Comparison of ENCODE assay signal across 9 cellular contexts in genomic region chr10:88881922-88882645, GRCh38. TPM values are rescaled to one million over a fixed set of nuclear protein-coding genes. Genes with fewer than 3 reads are reported as not detected.
DNase-seq lines count a peak whose midpoint lies in the region; ATAC-seq and TF ChIP-seq lines count a peak whose summit lies in the region.
"Had no signal": no experiment of that assay in that cellular context is flagged by ENCODE, and none has a peak within 500 bp of the region (broad histone marks: within the 10 kb centered on the region; RNA-seq: fewer than 3 reads in every experiment).

No MANE protein-coding gene starts in this region.

- peak overlapping the region; percentile 91 for H3K27ac ChIP-seq in fibroblast of lung (ENCODE audit: insufficient read depth, low read length)

- POLR2A ChIA-PET in T-cell (lab: Charles Lee), result no interaction called here

- H3K36me3 ChIP-seq in fibroblast of lung (ENCODE audit: control insufficient read depth, insufficient read depth, low read length), result no peaks in the 10 kb centered on the region

- peaks cover 25% of the 10 kb centered on the region for H3K4me1 ChIP-seq in fibroblast of lung (ENCODE audit: control insufficient read depth, extremely low read depth, insufficient read depth, low read length)

- H3K79me2 ChIP-seq in fibroblast of lung (ENCODE audit: control insufficient read depth, insufficient read depth, low read length), result peaks cover 65% of the 10 kb centered on the region

- peaks cover 67% of the 10 kb centered on the region for H3K4me1 Mint-ChIP-seq in activated CD8-positive, alpha-beta memory T cell treated with anti-CD3 and anti-CD28 coated beads, Interleukin-2, amount 10 ng/mL, durations not matched to agents 7 days and 5 days
- peaks cover 74 to 81% (median 78%) of the 10 kb centered on the region in 3 donors for H3K4me1 Mint-ChIP-seq in T-cell
- H3K4me1 Mint-ChIP-seq in stimulated activated naive CD8-positive, alpha-beta T cell treated with anti-CD3 and anti-CD28 coated beads, Interleukin-15, amount 100 ng/mL, for 72 hours, result peaks cover 77% of the 10 kb centered on the region

- DNase-seq in activated CD8-positive, alpha-beta memory T cell treated with anti-CD3 and anti-CD28 coated beads, Interleukin-2, amount 10 ng/mL, durations not matched to agents 7 days and 5 days, result no peak
- no peak for DNase-seq in activated CD8-positive, alpha-beta memory T cell treated with anti-CD3 and anti-CD28 coated beads, Interleukin-2, amount 50 U/mL, for 4 hours
- DNase-seq in T-cell, result no peak
- peak in 1 of 2 donors; percentile 19 for DNase-seq in fibroblast of lung (ENCODE audit: low read depth in 2 of 2)
- no peak for DNase-seq in stimulated activated naive CD8-positive, alpha-beta T cell treated with anti-CD3 and anti-CD28 coated beads, Interleukin-15, amount 100 ng/mL, for 72 hours
- DNase-seq in NCI-H748 (lab: John Stamatoyannopoulos, UW; ENCODE audit: unreplicated experiment), result no peak
- no peak for DNase-seq in SHP77 treated with DMSO at 0.1 percent for 48 hours (lab: John Stamatoyannopoulos, UW)
- DNase-seq: NCI-H1105 had no signal

- H4K20me1 ChIP-seq in fibroblast of lung (ENCODE audit: control insufficient read depth, extremely low read depth, insufficient read depth, low read length), result no peaks in the 10 kb centered on the region

- ATAC-seq in activated CD8-positive, alpha-beta memory T cell treated with anti-CD3 and anti-CD28 coated beads, Interleukin-2, amount 10 ng/mL, durations not matched to agents 7 days and 5 days, result no peak
- ATAC-seq in T-cell (replicated peaks in 1 of 4) (no peak), GM19463 (IDR thresholded peaks at IDR 0.05; ENCODE audit: unreplicated experiment) (no peak)
- no peak for ATAC-seq in stimulated activated naive CD8-positive, alpha-beta T cell treated with anti-CD3 and anti-CD28 coated beads, Interleukin-15, amount 100 ng/mL, for 72 hours

- H3K4me3 Mint-ChIP-seq in activated CD8-positive, alpha-beta memory T cell treated with anti-CD3 and anti-CD28 coated beads, Interleukin-2, amount 10 ng/mL, durations not matched to agents 7 days and 5 days, result peak overlapping the region; percentile 99
- H3K4me3 Mint-ChIP-seq in T-cell, result peak overlapping the region; percentile 97 to 98 (median 97)
- H3K4me3 Mint-ChIP-seq in stimulated activated naive CD8-positive, alpha-beta T cell treated with anti-CD3 and anti-CD28 coated beads, Interleukin-15, amount 100 ng/mL, for 72 hours, result peak overlapping the region; percentile 91 to 99

- H3K9ac ChIP-seq in fibroblast of lung (ENCODE audit: insufficient read depth, low read length), result peak overlapping the region; percentile 68

- H3K9me3 Mint-ChIP-seq in activated CD8-positive, alpha-beta memory T cell treated with anti-CD3 and anti-CD28 coated beads, Interleukin-2, amount 10 ng/mL, durations not matched to agents 7 days and 5 days (ENCODE audit: low read depth), result peaks cover under 1% of the 10 kb centered on the region
- H3K9me3 Mint-ChIP-seq in T-cell, result no peaks in the 10 kb centered on the region
- no peaks in the 10 kb centered on the region for H3K9me3 Mint-ChIP-seq in stimulated activated naive CD8-positive, alpha-beta T cell treated with anti-CD3 and anti-CD28 coated beads, Interleukin-15, amount 100 ng/mL, for 72 hours

- H3K27me3 ChIP-seq in fibroblast of lung (ENCODE audit: control insufficient read depth, insufficient read depth, low read length), result no peaks in the 10 kb centered on the region

- no peak for TF ChIP-seq CTCF in fibroblast of lung (conservative IDR thresholded peaks at IDR 0.05 in 1 of 2, IDR thresholded peaks at IDR 0.05 in 1 of 2; ENCODE audit: low read depth in 1 of 2, low read length in 2 of 2)

- CTCF ChIA-PET in activated CD8-positive, alpha-beta memory T cell treated with anti-CD3 and anti-CD28 coated beads, Interleukin-2, amount 10 ng/mL, durations not matched to agents 7 days and 5 days (lab: Charles Lee), result interaction anchor here (1.2 to 4.0 kb wide), 5 partner anchors 19 to 108 kb away, joined by 3 to 39 read pairs (median 10); partner anchors contain the start of gene FAS
- CTCF ChIA-PET in T-cell (lab: Charles Lee), result interaction anchor here in 1 of 2 donors (0.7 to 2.8 kb wide), 4 partner anchors 42 to 51 kb away, joined by 3 to 13 read pairs (median 6); no protein-coding TSS in a partner anchor

- peaks cover 39% of the 10 kb centered on the region for H3K36me3 Mint-ChIP-seq in activated CD8-positive, alpha-beta memory T cell treated with anti-CD3 and anti-CD28 coated beads, Interleukin-2, amount 10 ng/mL, durations not matched to agents 7 days and 5 days
- peaks cover 6% of the 10 kb centered on the region for H3K36me3 Mint-ChIP-seq in T-cell

- peak overlapping the region; percentile 98 for H3K4me2 ChIP-seq in fibroblast of lung (ENCODE audit: extremely low read depth, insufficient read depth, low read length)

- no peaks in the 10 kb centered on the region for H3K9me3 ChIP-seq in fibroblast of lung (ENCODE audit: control insufficient read depth, insufficient read depth, low read depth, low read length)

- no peak overlapping the region for H2AFZ ChIP-seq in fibroblast of lung (ENCODE audit: low read length)

- peak overlapping the region; percentile 73 to 89 (median 79) for H3K4me3 ChIP-seq in fibroblast of lung (replicated peaks in 1 of 4; ENCODE audit: control extremely low read depth in 1 of 4, insufficient read depth in 1 of 4, low read depth in 3 of 4, low read length in 4 of 4)

- H3K27ac Mint-ChIP-seq in activated CD8-positive, alpha-beta memory T cell treated with anti-CD3 and anti-CD28 coated beads, Interleukin-2, amount 10 ng/mL, durations not matched to agents 7 days and 5 days, result peak overlapping the region; percentile 99
- H3K27ac Mint-ChIP-seq in T-cell, result peak overlapping the region; percentile 88 to 94
- H3K27ac Mint-ChIP-seq in stimulated activated naive CD8-positive, alpha-beta T cell treated with anti-CD3 and anti-CD28 coated beads, Interleukin-15, amount 100 ng/mL, for 72 hours, result peak overlapping the region; percentile 63 to 65

- no peaks in the 10 kb centered on the region for H3K27me3 Mint-ChIP-seq in activated CD8-positive, alpha-beta memory T cell treated with anti-CD3 and anti-CD28 coated beads, Interleukin-2, amount 10 ng/mL, durations not matched to agents 7 days and 5 days
- no peaks in the 10 kb centered on the region for H3K27me3 Mint-ChIP-seq in T-cell
- no peaks in the 10 kb centered on the region for H3K27me3 Mint-ChIP-seq in stimulated activated naive CD8-positive, alpha-beta T cell treated with anti-CD3 and anti-CD28 coated beads, Interleukin-15, amount 100 ng/mL, for 72 hours

RNA-seq across cellular contexts. Expression of gene STAMBPL1, which starts 2.0 kb away (rescaled TPM):
- total RNA-seq in activated CD8-positive, alpha-beta memory T cell treated with anti-CD3 and anti-CD28 coated beads, Interleukin-2, amount 10 ng/mL, durations not matched to agents 7 days and 5 days, result 10 to 100 TPM; 29.2 to 53.0 TPM
- total RNA-seq in T-cell, result 10 to 100 TPM; 27.5 to 37.8 (median 34.5) TPM
- 41.3 and 45.6 TPM in 2 replicates for total RNA-seq in fibroblast of lung
- 37.1 and 72.5 TPM in 2 replicates for polyA plus RNA-seq in fibroblast of lung
- polyA plus RNA-seq in fibroblast of lung (2012), result 25.9 and 44.6 TPM in 2 replicates
- 2.3 and 8.1 TPM in 2 replicates for polyA minus RNA-seq in fibroblast of lung (ENCODE audit: low replicate concordance)

RNA-seq across cellular contexts. Expression of gene ANKRD22, which starts 30.4 kb away (rescaled TPM):
- total RNA-seq in activated CD8-positive, alpha-beta memory T cell treated with anti-CD3 and anti-CD28 coated beads, Interleukin-2, amount 10 ng/mL, durations not matched to agents 7 days and 5 days, result under 1 TPM in 1 of 2 experiments, not detected in 1; 0.37 TPM
- total RNA-seq in T-cell (not detected), fibroblast of lung (under 0.01 and 0.17 TPM in 2 replicates)
- polyA plus RNA-seq in fibroblast of lung, result not detected in 2 replicates
- not detected in 2 replicates for polyA plus RNA-seq in fibroblast of lung (2012)
- not detected in 2 replicates for polyA minus RNA-seq in fibroblast of lung (ENCODE audit: low replicate concordance)
